In genomic region chr7:100217934-100218333, GRCh38 we compare ENCODE assay signal across 6 cellular contexts. TPM values are rescaled to one million over a fixed set of nuclear protein-coding genes. Genes with fewer than 3 reads are reported as not detected.
DNase-seq lines count a peak whose midpoint lies in the region; ATAC-seq, FAIRE-seq and TF ChIP-seq lines count a peak whose summit lies in the region.
"Not testable (repeated sequence)": the region's sequence is repeated elsewhere in the genome, so short reads cannot be mapped to it uniquely, and the experiment has no call there.

No MANE protein-coding gene starts in this region.

- not testable (repeated sequence) for FAIRE-seq in H1 (lab: Jason Lieb, UNC)

- H3K4me2 ChIP-seq in H1 (ENCODE audit: insufficient read depth in 1 of 2, low read depth in 2 of 2, low read length in 2 of 2) = not testable (repeated sequence)

- not testable (repeated sequence) for H3K79me2 ChIP-seq in H1 (ENCODE audit: control insufficient read depth in 1 of 2, insufficient read depth in 2 of 2, low read length in 2 of 2)

- H2BK20ac ChIP-seq in H1 (ENCODE audit: low read length) = not testable (repeated sequence)

- H3K23me2 ChIP-seq in H1 (ENCODE audit: low read depth, low read length) = not testable (repeated sequence)

- peak; percentile 32 to 34 for TF ChIP-seq RAD21 in H1 (IDR thresholded peaks at IDR 0.05 in 1 of 2, conservative IDR thresholded peaks at IDR 0.05 in 1 of 2; ENCODE audit: low read depth in 2 of 2, low read length in 2 of 2)

- not testable (repeated sequence) for H3K79me1 ChIP-seq in H1 (ENCODE audit: low read depth, low read length)

- H3K36me3 ChIP-seq in H1 (ENCODE audit: control insufficient read depth in 2 of 4, insufficient read depth in 4 of 4, low read length in 3 of 4) = not testable (repeated sequence)

- not testable (repeated sequence) for TF ChIP-seq EP300 in H1 (IDR thresholded peaks at IDR 0.05; ENCODE audit: borderline replicate concordance in 1 of 2, low read depth in 2 of 2, low read length in 2 of 2)

- peak; percentile 55 for TF ChIP-seq CTCF in AG09309 (IDR thresholded peaks at IDR 0.05; ENCODE audit: control insufficient read depth, insufficient read depth, low read depth, low read length, missing control alignments)
- TF ChIP-seq CTCF in H1 (IDR thresholded peaks at IDR 0.05; ENCODE audit: control extremely low read depth in 1 of 3, insufficient read depth in 1 of 3, low read depth in 1 of 3, low read length in 3 of 3) = peak; percentile 34 to 41 (median 34); a peak in 3 of 4 replicates

- not testable (repeated sequence) for H3K27me3 ChIP-seq in H1 (replicated peaks in 1 of 4; ENCODE audit: control insufficient read depth in 3 of 4, extremely low read depth in 1 of 4, insufficient read depth in 3 of 4, low read length in 3 of 4)

- not testable (repeated sequence) for H3K4me1 ChIP-seq in H1 (replicated peaks in 1 of 4; ENCODE audit: control insufficient read depth in 3 of 4, insufficient read depth in 4 of 4, low read length in 3 of 4)

- not testable (repeated sequence) for H2AFZ ChIP-seq in H1 (ENCODE audit: low read length)

- not testable (repeated sequence) for H4K8ac ChIP-seq in H1 (ENCODE audit: extremely low read depth, insufficient read depth, low read length)

- not testable (repeated sequence) for H3K27ac ChIP-seq in H1 (ENCODE audit: low read depth, low read length)

- CTCF ChIA-PET in H1 (lab: Charles Lee; ENCODE audit: partially characterized antibody) = interaction anchor here (0.7 to 6.7 kb wide), 24 partner anchors 10 to 300 kb away, joined by 3 to 104 read pairs (median 4); partner anchors contain the start of genes GAL3ST4 and MBLAC1

- DNase-seq in AG09309 (ENCODE audit: low read depth) = peak; percentile 21
- peak; percentile 12 for DNase-seq in NCI-H2107 treated with DMSO at 0.1 percent for 48 hours (lab: John Stamatoyannopoulos, UW; ENCODE audit: unreplicated experiment)
- DNase-seq in activated CD4-positive, alpha-beta T cell treated with anti-CD3 and anti-CD28 coated beads, Interleukin-2, amount 50 U/mL, for 24 hours (ENCODE audit: low read depth in 1 of 2, low spot score in 1 of 2) = peak; percentile 61 to 72
- DNase-seq in H1 (ENCODE audit: low read depth in 1 of 2, low spot score in 2 of 2) = peak in 1 of 2 experiments; percentile 97
- peak; percentile 58 for DNase-seq in pons (ENCODE audit: low spot score)

- H3K4me3 ChIP-seq in AG09309 (ENCODE audit: control insufficient read depth, low read depth, low read length); H1 (ENCODE audit: extremely low read depth in 1 of 4, insufficient read depth in 2 of 4, low read depth in 3 of 4, low read length in 4 of 4): not testable (repeated sequence)

- H3K9ac ChIP-seq in H1 (replicated peaks in 1 of 4; ENCODE audit: extremely low read depth in 1 of 4, low read depth in 3 of 4, low read length in 3 of 4) = not testable (repeated sequence)

- not testable (repeated sequence) for H4K5ac ChIP-seq in H1 (ENCODE audit: insufficient read length, low read depth, low read length)

- ATAC-seq in GM21447 (IDR thresholded peaks at IDR 0.05; ENCODE audit: unreplicated experiment) = peak; percentile 8

- TF ChIP-seq POLR2A in H1 (IDR thresholded peaks at IDR 0.05; ENCODE audit: control extremely low read depth in 1 of 2, low read depth in 2 of 2, low read length in 2 of 2) = not testable (repeated sequence)

- POLR2A ChIA-PET in H1 (lab: Charles Lee; ENCODE audit: partially characterized antibody) = interaction anchor here (1.1 to 2.7 kb wide), 4 partner anchors 47 to 86 kb away, joined by 4 to 8 read pairs (median 7); no protein-coding TSS in a partner anchor

- H3K56ac ChIP-seq in H1 (replicated peaks; ENCODE audit: insufficient read length, low read depth, low read length) = not testable (repeated sequence)

- not testable (repeated sequence) for H2BK12ac ChIP-seq in H1 (ENCODE audit: low read depth, low read length)

- H3K9me3 ChIP-seq in H1 (ENCODE audit: insufficient read depth in 2 of 2, low read depth in 1 of 2, low read length in 1 of 2) = not testable (repeated sequence)

- H3K14ac ChIP-seq in H1 (ENCODE audit: insufficient read length) = not testable (repeated sequence)

- H3K18ac ChIP-seq in H1 (ENCODE audit: extremely low read depth, low read length) = not testable (repeated sequence)

- H4K91ac ChIP-seq in H1 (replicated peaks; ENCODE audit: insufficient read length, low read length) = not testable (repeated sequence)

- 0% methylated on average over 1 of the region's 5 CpGs; no CpG with 5 or more reads in 1 of the 2 experiments for WGBS in H1 (ENCODE audit: extremely low coverage in 1 of 2, insufficient coverage in 1 of 2, insufficient read length in 1 of 2, insufficient replicate concordance in 2 of 2, low coverage in 1 of 2, low lambda C conversion rate in 2 of 2, missing lambda C conversion rate in 1 of 2), 2 experiments

- not testable (repeated sequence) for H2AK5ac ChIP-seq in H1 (ENCODE audit: low read depth, low read length)

- not testable (repeated sequence) for H2BK15ac ChIP-seq in H1 (ENCODE audit: low read length)

- not testable (repeated sequence) for H2BK5ac ChIP-seq in H1 (ENCODE audit: low read depth, low read length)

- H4K20me1 ChIP-seq in H1 (replicated peaks in 1 of 2; ENCODE audit: control insufficient read depth in 1 of 2, insufficient read depth in 2 of 2, low read length in 2 of 2) = not testable (repeated sequence)

- not testable (repeated sequence) for H3K4ac ChIP-seq in H1 (replicated peaks; ENCODE audit: insufficient read length, low read depth, low read length)

- not testable (repeated sequence) for H2BK120ac ChIP-seq in H1 (replicated peaks; ENCODE audit: low read depth, low read length)

- H3K23ac ChIP-seq in H1 (ENCODE audit: insufficient read length) = not testable (repeated sequence)

RNA-seq across cellular contexts. Expression of gene PVRIG, which starts 1.8 kb away (rescaled TPM):
- total RNA-seq in H1 (2021; fragmentation: NEBNext Ultra II Directional; extraction: Animal tissue kit (Norgen Biotek cat#: 25700)) = not detected in 2 replicates
- polyA plus RNA-seq in H1 (2011; rRNA removed) = 0.15 TPM in 1 of 2 replicates, not detected in the other
- not detected for polyA plus RNA-seq in H1 (2011; cell fraction: cytosol; rRNA removed)
- not detected for polyA plus RNA-seq in H1 (2011; cell fraction: nucleus; rRNA removed)
- 0.80 to 2.2 TPM (median 1.2 TPM) in 4 replicates for polyA plus RNA-seq in H1 (2012, experiment 1 of 2)
- 2.1 TPM for polyA plus RNA-seq in H1 (2012, experiment 2 of 2)
- not detected for polyA plus RNA-seq in H1 (2013, experiment 1 of 2)
- polyA plus RNA-seq in H1 (2013, experiment 2 of 2) = not detected
- not detected in 2 replicates for polyA minus RNA-seq in H1 (2011; rRNA and poly(A)+ RNA removed)
- not detected for polyA minus RNA-seq in H1 (2011; cell fraction: cytosol; rRNA and poly(A)+ RNA removed)
- not detected for polyA minus RNA-seq in H1 (2011; cell fraction: nucleus; rRNA and poly(A)+ RNA removed)

RNA-seq across cellular contexts. Expression of gene STAG3, which starts 40.2 kb away (rescaled TPM):
- total RNA-seq in H1 (2021; fragmentation: NEBNext Ultra II Directional; extraction: Animal tissue kit (Norgen Biotek cat#: 25700)) = 3.3 and 3.8 TPM in 2 replicates
- 1.3 and 1.9 TPM in 2 replicates for polyA plus RNA-seq in H1 (2011; rRNA removed)
- 1.6 TPM for polyA plus RNA-seq in H1 (2011; cell fraction: cytosol; rRNA removed)
- 6.5 TPM for polyA plus RNA-seq in H1 (2011; cell fraction: nucleus; rRNA removed)
- polyA plus RNA-seq in H1 (2012, experiment 1 of 2) = 5.3 to 7.8 TPM (median 6.2 TPM) in 4 replicates
- 3.1 TPM for polyA plus RNA-seq in H1 (2012, experiment 2 of 2)
- 1.8 TPM for polyA plus RNA-seq in H1 (2013, experiment 1 of 2)
- 1.5 TPM for polyA plus RNA-seq in H1 (2013, experiment 2 of 2)
- polyA minus RNA-seq in H1 (2011; rRNA and poly(A)+ RNA removed) = 3.2 and 4.2 TPM in 2 replicates
- polyA minus RNA-seq in H1 (2011; cell fraction: cytosol; rRNA and poly(A)+ RNA removed) = 0.44 TPM
- 1.5 TPM for polyA minus RNA-seq in H1 (2011; cell fraction: nucleus; rRNA and poly(A)+ RNA removed)

RNA-seq across cellular contexts. Expression of gene GPC2, which starts 40.8 kb away (rescaled TPM):
- total RNA-seq in H1 (2021; fragmentation: NEBNext Ultra II Directional; extraction: Animal tissue kit (Norgen Biotek cat#: 25700)) = 44.8 and 46.8 TPM in 2 replicates
- 25.3 and 47.8 TPM in 2 replicates for polyA plus RNA-seq in H1 (2011; rRNA removed)
- 39.1 TPM for polyA plus RNA-seq in H1 (2011; cell fraction: cytosol; rRNA removed)
- polyA plus RNA-seq in H1 (2011; cell fraction: nucleus; rRNA removed) = 158 TPM
- 31.9 to 46.9 TPM (median 42.9 TPM) in 4 replicates for polyA plus RNA-seq in H1 (2012, experiment 1 of 2)
- 31.2 TPM for polyA plus RNA-seq in H1 (2012, experiment 2 of 2)
- 36.0 TPM for polyA plus RNA-seq in H1 (2013, experiment 1 of 2)
- polyA plus RNA-seq in H1 (2013, experiment 2 of 2) = 33.6 TPM
- 12.6 and 14.1 TPM in 2 replicates for polyA minus RNA-seq in H1 (2011; rRNA and poly(A)+ RNA removed)
- 18.3 TPM for polyA minus RNA-seq in H1 (2011; cell fraction: cytosol; rRNA and poly(A)+ RNA removed)
- polyA minus RNA-seq in H1 (2011; cell fraction: nucleus; rRNA and poly(A)+ RNA removed) = 40.0 TPM

RNA-seq across cellular contexts. Expression of gene GAL3ST4, which starts 49.5 kb away (rescaled TPM):
- total RNA-seq in H1 (2021; fragmentation: NEBNext Ultra II Directional; extraction: Animal tissue kit (Norgen Biotek cat#: 25700)) = 5.1 and 5.3 TPM in 2 replicates
- 13.8 and 15.8 TPM in 2 replicates for polyA plus RNA-seq in H1 (2011; rRNA removed)
- polyA plus RNA-seq in H1 (2011; cell fraction: cytosol; rRNA removed) = 9.7 TPM
- polyA plus RNA-seq in H1 (2011; cell fraction: nucleus; rRNA removed) = 16.7 TPM
- 6.8 to 11.1 TPM (median 8.5 TPM) in 4 replicates for polyA plus RNA-seq in H1 (2012, experiment 1 of 2)
- polyA plus RNA-seq in H1 (2012, experiment 2 of 2) = 5.8 TPM
- polyA plus RNA-seq in H1 (2013, experiment 1 of 2) = 9.2 TPM
- 9.8 TPM for polyA plus RNA-seq in H1 (2013, experiment 2 of 2)
- 6.7 and 6.9 TPM in 2 replicates for polyA minus RNA-seq in H1 (2011; rRNA and poly(A)+ RNA removed)
- 6.5 TPM for polyA minus RNA-seq in H1 (2011; cell fraction: cytosol; rRNA and poly(A)+ RNA removed)
- polyA minus RNA-seq in H1 (2011; cell fraction: nucleus; rRNA and poly(A)+ RNA removed) = 3.9 TPM

RNA-seq across cellular contexts. Expression of gene TRAPPC14, which starts 59.4 kb away (rescaled TPM):
- 20.2 and 22.1 TPM in 2 replicates for total RNA-seq in H1 (2021; fragmentation: NEBNext Ultra II Directional; extraction: Animal tissue kit (Norgen Biotek cat#: 25700))
- polyA plus RNA-seq in H1 (2011; rRNA removed) = 11.9 and 19.6 TPM in 2 replicates
- 8.6 TPM for polyA plus RNA-seq in H1 (2011; cell fraction: cytosol; rRNA removed)
- polyA plus RNA-seq in H1 (2011; cell fraction: nucleus; rRNA removed) = 55.1 TPM
- 13.7 to 21.2 TPM (median 20.2 TPM) in 4 replicates for polyA plus RNA-seq in H1 (2012, experiment 1 of 2)
- 16.9 TPM for polyA plus RNA-seq in H1 (2012, experiment 2 of 2)
- 16.6 TPM for polyA plus RNA-seq in H1 (2013, experiment 1 of 2)
- polyA plus RNA-seq in H1 (2013, experiment 2 of 2) = 15.0 TPM
- polyA minus RNA-seq in H1 (2011; rRNA and poly(A)+ RNA removed) = 8.3 and 8.7 TPM in 2 replicates
- 6.9 TPM for polyA minus RNA-seq in H1 (2011; cell fraction: cytosol; rRNA and poly(A)+ RNA removed)
- 21.6 TPM for polyA minus RNA-seq in H1 (2011; cell fraction: nucleus; rRNA and poly(A)+ RNA removed)
